Comparison of ENCODE assay signal across 8 cellular contexts in genomic region chr11:369336-370018, GRCh38. TPM values are rescaled to one million over a fixed set of nuclear protein-coding genes. Genes with fewer than 3 reads are reported as not detected.
A peak's percentile ranks its signal among the peaks of the same experiment; 100 is the strongest.
DNase-seq lines count a peak whose midpoint lies in the region; ATAC-seq and TF ChIP-seq lines count a peak whose summit lies in the region.

Gene B4GALNT4, plus strand, starts transcription at chr11:369499. Its CDS starts 305 bp downstream, at chr11:369804.

- peak; percentile 47 for DNase-seq in activated CD4-positive, alpha-beta T cell treated with anti-CD3 and anti-CD28 coated beads for 36 hours
- DNase-seq in activated CD4-positive, alpha-beta T cell treated with anti-CD3 and anti-CD28 coated beads for 1 hour = no peak
- peak; percentile 37 for DNase-seq in T-helper 22 cell (ENCODE audit: low read depth)
- no peak for DNase-seq in endothelial cell (ENCODE audit: low spot score)
- no peak for DNase-seq in neural crest cell (ENCODE audit: low read depth, low spot score)

- peaks cover 10% of the 10 kb centered on the region for H3K4me1 Mint-ChIP-seq in activated CD4-positive, alpha-beta T cell treated with anti-CD3 and anti-CD28 coated beads for 36 hours
- H3K4me1 Mint-ChIP-seq in endothelial cell (ENCODE audit: unreplicated experiment) (peaks cover 10% of the 10 kb centered on the region), neural crest cell (peaks cover 48% of the 10 kb centered on the region)

- no peaks in the 10 kb centered on the region for H3K36me3 Mint-ChIP-seq in activated CD4-positive, alpha-beta T cell treated with anti-CD3 and anti-CD28 coated beads for 36 hours (ENCODE audit: low read depth)
- H3K36me3 Mint-ChIP-seq in endothelial cell (ENCODE audit: low read depth, unreplicated experiment) = no peaks in the 10 kb centered on the region
- H3K36me3 Mint-ChIP-seq in neural crest cell (ENCODE audit: low read depth) = peaks cover 8% of the 10 kb centered on the region

- intact Hi-C loops in activated CD4-positive, alpha-beta T cell treated with anti-CD3 and anti-CD28 coated beads for 36 hours (cut with DNase I, micrococcal nuclease) = no loop called here

- ATAC-seq in activated CD4-positive, alpha-beta T cell treated with anti-CD3 and anti-CD28 coated beads for 36 hours = peak; percentile 47
- no peak for ATAC-seq in HG02870 (IDR thresholded peaks at IDR 0.05; ENCODE audit: unreplicated experiment)
- ATAC-seq in GM21576 (IDR thresholded peaks at IDR 0.05; ENCODE audit: unreplicated experiment) = no peak
- no peak for ATAC-seq in GM18511 (IDR thresholded peaks at IDR 0.05; ENCODE audit: unreplicated experiment)

- no peaks in the 10 kb centered on the region for H3K9me3 Mint-ChIP-seq in activated CD4-positive, alpha-beta T cell treated with anti-CD3 and anti-CD28 coated beads for 36 hours (ENCODE audit: low read depth)
- H3K9me3 Mint-ChIP-seq in endothelial cell (ENCODE audit: unreplicated experiment) (no peaks in the 10 kb centered on the region), neural crest cell (peaks cover 2% of the 10 kb centered on the region)

- no peak for TF ChIP-seq CTCF in endothelial cell (IDR thresholded peaks at IDR 0.05; ENCODE audit: unreplicated experiment)
- TF ChIP-seq CTCF in neural crest cell (conservative IDR thresholded peaks at IDR 0.05) = no peak

- peak within 1 kb of the TSS; percentile 31 for H3K27ac Mint-ChIP-seq in activated CD4-positive, alpha-beta T cell treated with anti-CD3 and anti-CD28 coated beads for 36 hours
- H3K27ac Mint-ChIP-seq in endothelial cell (ENCODE audit: unreplicated experiment) = no peak within 1 kb of the TSS
- peak within 1 kb of the TSS; percentile 94 for H3K27ac Mint-ChIP-seq in neural crest cell (ENCODE audit: unreplicated experiment)

- peaks cover 20% of the 10 kb centered on the region for H3K27me3 Mint-ChIP-seq in activated CD4-positive, alpha-beta T cell treated with anti-CD3 and anti-CD28 coated beads for 36 hours
- H3K27me3 Mint-ChIP-seq in endothelial cell (ENCODE audit: unreplicated experiment) = peaks cover 22% of the 10 kb centered on the region
- peaks cover 15% of the 10 kb centered on the region for H3K27me3 Mint-ChIP-seq in neural crest cell (ENCODE audit: low read depth)

- CTCF ChIA-PET in activated CD4-positive, alpha-beta T cell treated with anti-CD3 and anti-CD28 coated beads for 36 hours (lab: Charles Lee) = no interaction called here

- H3K4me3 Mint-ChIP-seq in activated CD4-positive, alpha-beta T cell treated with anti-CD3 and anti-CD28 coated beads for 36 hours = peak within 1 kb of the TSS; percentile 67
- peak within 1 kb of the TSS; percentile 91 for H3K4me3 Mint-ChIP-seq in endothelial cell (ENCODE audit: unreplicated experiment)
- H3K4me3 Mint-ChIP-seq in neural crest cell = peak within 1 kb of the TSS; percentile 92

- POLR2A ChIA-PET in activated CD4-positive, alpha-beta T cell treated with anti-CD3 and anti-CD28 coated beads for 36 hours (lab: Charles Lee) = no interaction called here

RNA-seq across cellular contexts. Expression of gene B4GALNT4, which starts in this region (rescaled TPM):
- total RNA-seq in activated CD4-positive, alpha-beta T cell treated with anti-CD3 and anti-CD28 coated beads for 36 hours = 1 to 10 TPM; 3.8 to 6.6 TPM
- total RNA-seq in endothelial cell (ENCODE audit: unreplicated experiment) (14.9 TPM), neural crest cell (179 and 201 TPM in 2 replicates)

Comparison
In these comparisons a context has a peak if more than half of its experiments do, and no peak if none do; other contexts are left out.
1. RNA of gene B4GALNT4 (total RNA-seq): 179 to 201 TPM in neural crest cell; 14.9 TPM in endothelial cell (single experiment) and 3.8 to 6.6 TPM in activated CD4-positive, alpha-beta T cell treated with anti-CD3 and anti-CD28 coated beads for 36 hours; every median in the first group is over 10 times any median in the second.
2. DNase-seq: peak in activated CD4-positive, alpha-beta T cell treated with anti-CD3 and anti-CD28 coated beads for 36 hours (single experiment) and T-helper 22 cell (single experiment); none in activated CD4-positive, alpha-beta T cell treated with anti-CD3 and anti-CD28 coated beads for 1 hour (single experiment), endothelial cell (single experiment) and neural crest cell (single experiment).
3. Peak in every context shown above with its lines, with median percentiles within 50 percentile points of each other: H3K4me3 Mint-ChIP-seq.